ENCODE assay signal across 9 cellular contexts in the genomic region with DNA sequence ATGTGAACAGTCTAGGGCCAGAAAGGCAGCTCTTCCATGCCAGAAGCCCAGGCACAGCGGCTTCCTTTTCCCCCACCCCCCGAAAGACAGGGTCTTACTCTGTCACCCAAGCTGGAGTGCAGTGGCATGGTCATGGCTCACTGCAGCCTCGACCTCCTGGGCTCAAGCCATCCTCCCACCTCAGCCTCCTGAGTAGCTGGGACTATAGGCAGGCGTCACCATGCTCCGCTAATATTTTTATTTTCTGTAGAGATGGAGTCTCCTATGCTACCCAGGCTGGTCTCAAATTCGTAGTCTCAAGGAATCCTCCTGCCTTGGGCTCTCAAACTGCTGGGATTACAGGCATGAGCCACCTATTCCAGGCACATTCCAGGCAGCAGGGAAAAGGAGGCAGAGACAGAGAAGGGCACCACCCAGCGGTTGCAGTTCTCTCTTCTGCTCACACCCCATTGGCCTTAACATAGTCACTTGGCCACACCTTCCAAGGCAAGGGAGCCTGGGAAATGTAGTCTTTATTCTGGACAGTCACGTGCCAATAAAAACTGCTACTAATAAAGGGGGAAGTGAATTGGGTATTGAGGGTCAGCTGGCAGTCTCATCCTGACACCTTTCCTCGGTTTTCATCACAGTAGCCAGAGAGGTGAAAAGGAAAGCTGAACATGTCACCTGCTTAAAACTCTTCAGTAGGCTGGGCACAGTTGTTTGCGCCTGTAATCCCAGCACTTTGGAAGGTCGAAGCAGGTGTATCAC.
A peak's percentile ranks its signal among the peaks of the same experiment; 100 is the strongest.
DNase-seq lines count a peak whose midpoint lies in the region; ATAC-seq, FAIRE-seq and TF ChIP-seq lines count a peak whose summit lies in the region.
"Had no signal": no experiment of that assay in that cellular context is flagged by ENCODE, and none has a peak within 500 bp of the region (broad histone marks: within the 10 kb centered on the region; RNA-seq: fewer than 3 reads in every experiment).

No MANE protein-coding gene starts in this region.

- no peaks in the 10 kb centered on the region for H3K36me3 ChIP-seq in Loucy (ENCODE audit: insufficient read depth, low read length)

- H3K27me3 Mint-ChIP-seq in stimulated activated memory B cell treated with anti-CD40 and anti-IgM and Interleukin-4, amounts not matched to agents 10 μg/mL and 1 μg/mL and 100 μg/mL, for 72 hours, result peaks cover 42% of the 10 kb centered on the region

- H3K9ac ChIP-seq in Loucy (ENCODE audit: low read depth, low read length, poor library complexity, severe bottlenecking), result no peak overlapping the region

- no peak overlapping the region for H3K4me3 ChIP-seq in Loucy (ENCODE audit: low read length, poor library complexity, severe bottlenecking)

- no peak overlapping the region for H3K27ac Mint-ChIP-seq in stimulated activated memory B cell treated with anti-CD40 and anti-IgM and Interleukin-4, amounts not matched to agents 10 μg/mL and 1 μg/mL and 100 μg/mL, for 72 hours

- peak; percentile 73 for TF ChIP-seq CTCF in Loucy (conservative IDR thresholded peaks at IDR 0.05; ENCODE audit: low read length)

- no peaks in the 10 kb centered on the region for H3K4me1 Mint-ChIP-seq in stimulated activated memory B cell treated with anti-CD40 and anti-IgM and Interleukin-4, amounts not matched to agents 10 μg/mL and 1 μg/mL and 100 μg/mL, for 72 hours
- H3K4me1 Mint-ChIP-seq: central memory CD8-positive, alpha-beta T cell had no signal

- ATAC-seq in stimulated activated memory B cell treated with anti-CD40 and anti-IgM and Interleukin-4, amounts not matched to agents 10 μg/mL and 1 μg/mL and 100 μg/mL, for 72 hours, result no peak

- H3K4me1 ChIP-seq in Loucy (ENCODE audit: insufficient read depth, low read length, poor library complexity, severe bottlenecking), result no peaks in the 10 kb centered on the region

- no peaks in the 10 kb centered on the region for H4K20me1 ChIP-seq in Loucy (ENCODE audit: insufficient read depth, low read length, poor library complexity, severe bottlenecking)

- H3K36me3 Mint-ChIP-seq in stimulated activated memory B cell treated with anti-CD40 and anti-IgM and Interleukin-4, amounts not matched to agents 10 μg/mL and 1 μg/mL and 100 μg/mL, for 72 hours, result no peaks in the 10 kb centered on the region

- no peak overlapping the region for H2AFZ ChIP-seq in Loucy (ENCODE audit: low read length)

- no peaks in the 10 kb centered on the region for H3K79me2 ChIP-seq in Loucy (ENCODE audit: insufficient read depth, low read length)

- no peaks in the 10 kb centered on the region for H3K9me2 ChIP-seq in Loucy (replicated peaks; ENCODE audit: low read depth, low read length)

- FAIRE-seq in urothelium cell line (lab: Jason Lieb, UNC), result peak; percentile 94

- no peak overlapping the region for H3K4me3 Mint-ChIP-seq in stimulated activated memory B cell treated with anti-CD40 and anti-IgM and Interleukin-4, amounts not matched to agents 10 μg/mL and 1 μg/mL and 100 μg/mL, for 72 hours
- H3K4me3 Mint-ChIP-seq: central memory CD8-positive, alpha-beta T cell had no signal

- no peaks in the 10 kb centered on the region for H3K27me3 ChIP-seq in Loucy (ENCODE audit: insufficient read depth, low read length, poor library complexity, severe bottlenecking)

- H3K9me3 Mint-ChIP-seq in stimulated activated memory B cell treated with anti-CD40 and anti-IgM and Interleukin-4, amounts not matched to agents 10 μg/mL and 1 μg/mL and 100 μg/mL, for 72 hours, result peaks cover 3% of the 10 kb centered on the region
- H3K9me3 Mint-ChIP-seq: central memory CD8-positive, alpha-beta T cell had no signal

- no peaks in the 10 kb centered on the region for H3F3A ChIP-seq in Loucy (ENCODE audit: low read depth)

- DNase-seq in SIG-M5 treated with dmso at 0.1 percent for 504 hours (lab: John Stamatoyannopoulos, UW; ENCODE audit: unreplicated experiment) (peak; percentile 76), SIG-M5 (lab: John Stamatoyannopoulos, UW) (no peak), SHP77 treated with DMSO at 0.1 percent for 48 hours (lab: John Stamatoyannopoulos, UW) (peak; percentile 39), ecto neural progenitor cell (ENCODE audit: low spot score) (peak; percentile 88), lung microvascular endothelial cell (ENCODE audit: low read depth in 2 of 2) (peak; percentile 78 to 81), urothelium cell line (ENCODE audit: low spot score) (peak; percentile 91)

- H3K9me3 ChIP-seq in Loucy (ENCODE audit: insufficient read depth, low read depth, low read length), result no peaks in the 10 kb centered on the region

- H3K4me2 ChIP-seq in Loucy (ENCODE audit: low read depth, low read length, poor library complexity, severe bottlenecking), result no peak overlapping the region
